9 cellular contexts compared by ENCODE assay signal in the genomic region with DNA sequence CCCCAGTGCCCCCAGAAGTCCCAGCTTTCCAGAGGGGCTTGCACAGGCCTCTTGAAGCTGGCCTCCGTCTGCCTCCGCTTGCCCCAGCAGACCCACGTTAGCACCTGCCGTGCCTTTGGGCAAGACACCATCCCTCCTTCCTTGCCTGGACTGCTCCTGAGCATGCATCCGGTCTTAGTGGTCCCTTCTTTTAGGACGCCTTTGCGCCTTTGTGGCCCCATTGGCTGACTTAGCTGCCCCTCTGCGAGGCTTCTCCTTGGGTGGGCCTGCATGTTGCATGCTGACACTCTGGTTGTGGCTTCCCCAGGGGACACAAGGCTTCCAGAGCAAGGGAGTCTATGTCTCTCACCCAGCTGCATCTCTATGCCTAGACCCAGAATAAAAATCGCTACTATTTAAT. TPM values are rescaled to one million over a fixed set of nuclear protein-coding genes. Genes with fewer than 3 reads are reported as not detected.
"Had no signal": no experiment of that assay in that cellular context is flagged by ENCODE, and none has a peak within 500 bp of the region (broad histone marks: within the 10 kb centered on the region; RNA-seq: fewer than 3 reads in every experiment).

No MANE protein-coding gene starts in this region.

- DNase-seq: GM23248, GOT3, HFFc6, IMR-90, KG1 had no signal

- H3K4me3 Mint-ChIP-seq: HFFc6 had no signal

- ATAC-seq: HCT116, K562 had no signal

- H3K9me3 ChIP-seq: HAP-1 had no signal

- H3K4me1 ChIP-seq: HAP-1 had no signal

- H3K27ac Mint-ChIP-seq: HFFc6 had no signal

- H3K36me3 ChIP-seq: HAP-1 had no signal

- H3K9me3 Mint-ChIP-seq: HFFc6 had no signal

- H3K4me3 ChIP-seq: GM23248, HAP-1, K562 had no signal

- H3K9ac ChIP-seq: GM23248 had no signal

- H3K27ac ChIP-seq: GM23248 had no signal

- H2AFZ ChIP-seq: GM23248 had no signal

RNA-seq across cellular contexts. Expression of gene RHCG, which starts 56.6 kb away (rescaled TPM):
- total RNA-seq: GM23248, HFFc6, HT-29, IMR-90, K562 had no signal
- polyA plus RNA-seq: GM23248, IMR-90, K562 had no signal
